Comparison of ENCODE assay signal across 20 cellular contexts in the genomic region with DNA sequence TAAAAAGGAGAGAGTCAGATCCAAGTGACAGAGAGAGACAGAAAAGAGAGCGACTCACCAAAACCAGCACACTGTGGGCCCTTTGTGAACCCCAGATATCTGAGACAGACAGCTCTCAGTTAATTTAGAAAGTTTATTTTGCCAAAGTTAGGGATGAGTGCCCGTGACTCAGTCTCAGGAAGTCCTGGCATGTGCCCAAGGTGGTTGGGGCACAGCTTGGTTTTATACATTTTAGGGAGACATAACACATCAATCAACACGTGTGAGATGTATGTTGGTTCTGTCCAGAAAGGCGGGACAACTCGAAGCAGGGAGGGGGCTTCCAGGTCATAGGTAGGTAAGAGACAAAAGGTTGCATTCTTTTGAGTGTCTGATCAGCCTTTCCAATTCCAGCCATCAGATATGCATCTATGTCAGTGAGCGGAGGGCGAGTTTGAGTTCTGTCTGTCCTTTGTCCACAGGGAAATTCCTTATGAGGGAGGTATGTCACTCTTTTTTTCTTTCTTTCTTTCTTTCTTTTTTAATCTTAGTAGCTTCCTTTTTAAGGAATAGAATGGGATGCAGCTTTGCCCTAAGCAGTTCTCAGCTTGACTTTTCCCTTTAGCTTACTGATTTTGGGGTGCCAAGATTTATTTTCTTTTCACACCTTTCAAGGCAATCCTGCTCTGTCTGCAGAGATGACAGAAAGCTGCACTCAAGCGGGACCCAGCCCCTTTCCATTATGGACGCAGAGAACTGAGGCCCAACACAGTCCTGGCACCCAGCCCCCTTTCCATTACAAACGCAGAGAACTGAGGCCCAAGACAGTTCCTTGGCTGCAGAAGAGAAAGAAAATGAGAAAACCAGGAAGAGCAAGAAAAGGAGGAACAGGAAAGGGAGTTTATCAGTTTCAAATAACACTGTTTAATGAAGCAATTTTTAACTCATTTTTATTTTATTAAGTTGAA. TPM values are rescaled to one million over a fixed set of nuclear protein-coding genes. Genes with fewer than 3 reads are reported as not detected.
DNase-seq lines count a peak whose midpoint lies in the region; ATAC-seq, FAIRE-seq and TF ChIP-seq lines count a peak whose summit lies in the region.
"Had no signal": no experiment of that assay in that cellular context is flagged by ENCODE, and none has a peak within 500 bp of the region (broad histone marks: within the 10 kb centered on the region; RNA-seq: fewer than 3 reads in every experiment).

No MANE protein-coding gene starts in this region.

- H3K27me3 ChIP-seq in BLaER1 treated with 17β-estradiol and CSF1 and Interleukin-3, amounts not matched to agents 10 nM and 100 nM = no peaks in the 10 kb centered on the region
- H3K27me3 ChIP-seq in neuronal stem cell (ENCODE audit: control insufficient read depth in 3 of 3, insufficient read depth in 3 of 3, low read depth in 1 of 3, low read length in 3 of 3) = peaks cover 0 to 4% (median 0%) of the 10 kb centered on the region in 3 experiments
- no peaks in the 10 kb centered on the region for H3K27me3 ChIP-seq in CD4-positive, alpha-beta T cell (ENCODE audit: control insufficient read depth, insufficient read depth, low read length)

- H3K9ac ChIP-seq in BLaER1 treated with 17β-estradiol and CSF1 and Interleukin-3, amounts not matched to agents 10 nM and 100 nM = no peak overlapping the region
- H3K9ac ChIP-seq in neuronal stem cell (ENCODE audit: low read depth, low read length, poor library complexity) = no peak overlapping the region
- no peak overlapping the region for H3K9ac ChIP-seq in kidney (ENCODE audit: low read length in 2 of 2)

- H2BK5ac ChIP-seq in neuronal stem cell (ENCODE audit: low read length) = no peak overlapping the region

- H3K27ac ChIP-seq in BLaER1 treated with 17β-estradiol and CSF1 and Interleukin-3, amounts not matched to agents 10 nM and 100 nM = no peak overlapping the region
- H3K27ac ChIP-seq in neuronal stem cell (replicated peaks; ENCODE audit: low read length) = no peak overlapping the region
- H3K27ac ChIP-seq in kidney (ENCODE audit: low read depth in 2 of 2, low read length in 2 of 2) = no peak overlapping the region
- no peak overlapping the region for H3K27ac ChIP-seq in CD4-positive, alpha-beta T cell (ENCODE audit: low read depth, low read length)

- H3K4me2 ChIP-seq in BLaER1 treated with 17β-estradiol and CSF1 and Interleukin-3, amounts not matched to agents 10 nM and 100 nM = peak overlapping the region; percentile 24 to 66 (median 50); a peak in 21 of 22 replicates
- no peak overlapping the region for H3K4me2 ChIP-seq in neuronal stem cell (ENCODE audit: insufficient read depth, low read length, poor library complexity, severe bottlenecking)

- DNase-seq in RCC 7860 (ENCODE audit: low spot score) = peak; percentile 31
- peak; percentile 3 for DNase-seq in fibroblast of mammary gland (ENCODE audit: low read depth)
- DNase-seq in neuronal stem cell (ENCODE audit: low spot score) = no peak
- DNase-seq in activated T-helper 1 cell treated with anti-CD3 and anti-CD28 coated beads, Interleukin-12 subunit alpha, Interleukin-12 subunit beta, Interleukin-2, Interleukin-4 antibody, amounts not matched to agents 30 ng/mL and 10 ng/mL and 1 ng/mL, durations not matched to agents 14 hours and 24 hours and 36 hours (ENCODE audit: low spot score) = no peak
- DNase-seq in kidney = no peak
- DNase-seq in CD4-positive, alpha-beta T cell = no peak
- DNase-seq: activated CD4-positive, CD25-positive, alpha-beta regulatory T cell; activated effector memory CD4-positive, alpha-beta T cell treated with anti-CD3 and anti-CD28 coated beads, Interleukin-2, amount 50 U/mL, for 16 hours; caudate nucleus; effector CD4-positive, alpha-beta T cell; NCI-H2081 treated with DMSO at 0.1 percent for 48 hours; NCI-H510A; stimulated activated CD4-positive, alpha-beta T cell treated with anti-CD3 and anti-CD28 coated beads, Interleukin-1b, Interleukin-23, amount 100 ng/mL, for 48 hours had no signal

- peak overlapping the region; percentile 93 for H2BK12ac ChIP-seq in neuronal stem cell (ENCODE audit: low read length)

- no peaks in the 10 kb centered on the region for H4K20me1 ChIP-seq in BLaER1 treated with 17β-estradiol and CSF1 and Interleukin-3, amounts not matched to agents 10 nM and 100 nM

- peaks cover 2% of the 10 kb centered on the region for H3K27me3 Mint-ChIP-seq in activated T-helper 1 cell treated with anti-CD3 and anti-CD28 coated beads, Interleukin-12 subunit alpha, Interleukin-12 subunit beta, Interleukin-2, Interleukin-4 antibody, amounts not matched to agents 30 ng/mL and 10 ng/mL and 1 ng/mL, durations not matched to agents 14 hours and 24 hours and 36 hours (ENCODE audit: insufficient read depth)
- no peaks in the 10 kb centered on the region for H3K27me3 Mint-ChIP-seq in CD4-positive, alpha-beta T cell

- no CpG with 5 or more reads among the region's 10 CpGs for WGBS in neuronal stem cell (ENCODE audit: extremely low coverage in 2 of 2, insufficient read length in 2 of 2, insufficient replicate concordance in 1 of 2), 2 donors

- H3K23ac ChIP-seq in neuronal stem cell (ENCODE audit: low read depth, low read length, poor library complexity) = no peak overlapping the region

- CTCF ChIA-PET in CD4-positive, alpha-beta T cell (lab: Charles Lee) = no interaction called here

- H2BK15ac ChIP-seq in neuronal stem cell (ENCODE audit: low read length) = peak overlapping the region; percentile 83

- H3K4me1 Mint-ChIP-seq in activated T-helper 1 cell treated with anti-CD3 and anti-CD28 coated beads, Interleukin-12 subunit alpha, Interleukin-12 subunit beta, Interleukin-2, Interleukin-4 antibody, amounts not matched to agents 30 ng/mL and 10 ng/mL and 1 ng/mL, durations not matched to agents 14 hours and 24 hours and 36 hours (ENCODE audit: low read depth) = no peaks in the 10 kb centered on the region
- H3K4me1 Mint-ChIP-seq in CD4-positive, alpha-beta T cell (ENCODE audit: low read depth) = no peaks in the 10 kb centered on the region

- H3K4me3 ChIP-seq in BLaER1 treated with 17β-estradiol and CSF1 and Interleukin-3, amounts not matched to agents 10 nM and 100 nM = no peak overlapping the region
- H3K4me3 ChIP-seq in fibroblast of mammary gland (ENCODE audit: control insufficient read depth, low read depth, low read length) (no peak overlapping the region), neuronal stem cell (ENCODE audit: low read length in 2 of 2) (no peak overlapping the region), kidney (ENCODE audit: low read length in 2 of 2) (no peak overlapping the region)
- H3K4me3 ChIP-seq: HAP-1 had no signal

- no peak overlapping the region for H3K27ac Mint-ChIP-seq in activated T-helper 1 cell treated with anti-CD3 and anti-CD28 coated beads, Interleukin-12 subunit alpha, Interleukin-12 subunit beta, Interleukin-2, Interleukin-4 antibody, amounts not matched to agents 30 ng/mL and 10 ng/mL and 1 ng/mL, durations not matched to agents 14 hours and 24 hours and 36 hours
- H3K27ac Mint-ChIP-seq in CD4-positive, alpha-beta T cell = no peak overlapping the region
- H3K27ac Mint-ChIP-seq: stimulated activated naive CD8-positive, alpha-beta T cell treated with anti-CD3 and anti-CD28 coated beads, Interleukin-15, Interleukin-2, amounts not matched to agents 100 ng/mL and 50 ng/mL, for 24 hours; T-helper 2 cell treated with Interferon-gamma antibody and Interleukin-4, amounts not matched to agents 5 μg/mL and 100 μg/mL, for 36 hours had no signal

- TF ChIP-seq CTCF in fibroblast of mammary gland (conservative IDR thresholded peaks at IDR 0.05; ENCODE audit: control insufficient read depth, insufficient read depth, low read depth, low read length) (no peak), kidney (IDR thresholded peaks at IDR 0.05; ENCODE audit: borderline replicate concordance, extremely low read depth, insufficient read depth) (no peak)
- no peak for TF ChIP-seq CTCF in CD4-positive, alpha-beta T cell (IDR thresholded peaks at IDR 0.05)

- intact Hi-C loops in activated T-helper 1 cell treated with anti-CD3 and anti-CD28 coated beads, Interleukin-12 subunit alpha, Interleukin-12 subunit beta, Interleukin-2, Interleukin-4 antibody, amounts not matched to agents 30 ng/mL and 10 ng/mL and 1 ng/mL, durations not matched to agents 14 hours and 24 hours and 36 hours (cut with micrococcal nuclease) = no loop called here
- intact Hi-C loops in kidney (cut with DNase I) = no loop called here
- intact Hi-C loops in CD4-positive, alpha-beta T cell (cut with DNase I, micrococcal nuclease) = no loop called here

- no peak for ATAC-seq in GM18517 (IDR thresholded peaks at IDR 0.05; ENCODE audit: unreplicated experiment)
- ATAC-seq in CD4-positive, alpha-beta T cell (ENCODE audit: poor library complexity) = no peak
- ATAC-seq: sciatic nerve had no signal

- H2BK120ac ChIP-seq in neuronal stem cell (ENCODE audit: low read depth, low read length) = no peak overlapping the region

- peak; percentile 70 for FAIRE-seq in RCC 7860 (lab: Jason Lieb, UNC)
- no peak for FAIRE-seq in kidney (lab: Jason Lieb, UNC)
- FAIRE-seq: islet of Langerhans had no signal

- peak overlapping the region; percentile 45 for H3K18ac ChIP-seq in neuronal stem cell (ENCODE audit: low read length)

- H3K4me1 ChIP-seq in BLaER1 treated with 17β-estradiol and CSF1 and Interleukin-3, amounts not matched to agents 10 nM and 100 nM = peaks cover 10 to 17% (median 14%) of the 10 kb centered on the region in 10 experiments
- H3K4me1 ChIP-seq in neuronal stem cell (ENCODE audit: control insufficient read depth in 2 of 2, insufficient read depth in 1 of 2, low read depth in 1 of 2, low read length in 2 of 2) (peaks cover 10 to 16% of the 10 kb centered on the region in 2 donors), kidney (ENCODE audit: control insufficient read depth in 1 of 2, insufficient read depth in 1 of 2, low read depth in 1 of 2, low read length in 2 of 2) (peaks cover 0 to 8% of the 10 kb centered on the region in 2 donors)
- H3K4me1 ChIP-seq: HAP-1 had no signal

- H3K36me3 Mint-ChIP-seq in activated T-helper 1 cell treated with anti-CD3 and anti-CD28 coated beads, Interleukin-12 subunit alpha, Interleukin-12 subunit beta, Interleukin-2, Interleukin-4 antibody, amounts not matched to agents 30 ng/mL and 10 ng/mL and 1 ng/mL, durations not matched to agents 14 hours and 24 hours and 36 hours (ENCODE audit: low read depth) = no peaks in the 10 kb centered on the region
- H3K36me3 Mint-ChIP-seq in CD4-positive, alpha-beta T cell (ENCODE audit: low read depth) = no peaks in the 10 kb centered on the region

- no peak overlapping the region for H3K4me3 Mint-ChIP-seq in activated T-helper 1 cell treated with anti-CD3 and anti-CD28 coated beads, Interleukin-12 subunit alpha, Interleukin-12 subunit beta, Interleukin-2, Interleukin-4 antibody, amounts not matched to agents 30 ng/mL and 10 ng/mL and 1 ng/mL, durations not matched to agents 14 hours and 24 hours and 36 hours
- H3K4me3 Mint-ChIP-seq in CD4-positive, alpha-beta T cell = no peak overlapping the region
- H3K4me3 Mint-ChIP-seq: stimulated activated naive CD8-positive, alpha-beta T cell treated with anti-CD3 and anti-CD28 coated beads, Interleukin-15, Interleukin-2, amounts not matched to agents 100 ng/mL and 50 ng/mL, for 24 hours; T-helper 2 cell treated with Interferon-gamma antibody and Interleukin-4, amounts not matched to agents 5 μg/mL and 100 μg/mL, for 36 hours had no signal

- H3K14ac ChIP-seq in neuronal stem cell (ENCODE audit: low read length) = no peak overlapping the region

- peaks cover 0 to 4% (median 0%) of the 10 kb centered on the region in 11 experiments; a peak in 1 of 22 replicates for H3K9me3 ChIP-seq in BLaER1 treated with 17β-estradiol and CSF1 and Interleukin-3, amounts not matched to agents 10 nM and 100 nM (replicated peaks in 1 of 11)
- no peaks in the 10 kb centered on the region for H3K9me3 ChIP-seq in neuronal stem cell (replicated peaks in 1 of 2; ENCODE audit: control insufficient read depth in 2 of 2, insufficient read depth in 1 of 2, low read depth in 1 of 2, low read length in 2 of 2)
- H3K9me3 ChIP-seq in kidney (ENCODE audit: control insufficient read depth in 1 of 2, low read length in 2 of 2) = no peaks in the 10 kb centered on the region
- H3K9me3 ChIP-seq in CD4-positive, alpha-beta T cell (ENCODE audit: control insufficient read depth, low read length) = no peaks in the 10 kb centered on the region
- H3K9me3 ChIP-seq: HAP-1 had no signal

- no peak overlapping the region for H2AK5ac ChIP-seq in neuronal stem cell (ENCODE audit: low read depth, low read length)

- H3K4ac ChIP-seq in neuronal stem cell (ENCODE audit: low read length) = no peak overlapping the region

- no peaks in the 10 kb centered on the region for H3K36me3 ChIP-seq in BLaER1 treated with 17β-estradiol and CSF1 and Interleukin-3, amounts not matched to agents 10 nM and 100 nM
- H3K36me3 ChIP-seq in neuronal stem cell (replicated peaks in 1 of 2; ENCODE audit: control insufficient read depth in 2 of 2, insufficient read depth in 2 of 2, low read length in 2 of 2) (no peaks in the 10 kb centered on the region), kidney (ENCODE audit: control insufficient read depth in 1 of 2, insufficient read depth in 2 of 2, low read length in 2 of 2) (no peaks in the 10 kb centered on the region)
- H3K36me3 ChIP-seq: HAP-1 had no signal

- no peak overlapping the region for H4K8ac ChIP-seq in neuronal stem cell (ENCODE audit: low read depth, low read length)

- H3K79me1 ChIP-seq in neuronal stem cell (ENCODE audit: low read depth, low read length) = no peaks in the 10 kb centered on the region

- H2AFZ ChIP-seq in neuronal stem cell (ENCODE audit: low read length) = no peak overlapping the region

- H3K9me3 Mint-ChIP-seq in activated T-helper 1 cell treated with anti-CD3 and anti-CD28 coated beads, Interleukin-12 subunit alpha, Interleukin-12 subunit beta, Interleukin-2, Interleukin-4 antibody, amounts not matched to agents 30 ng/mL and 10 ng/mL and 1 ng/mL, durations not matched to agents 14 hours and 24 hours and 36 hours = no peaks in the 10 kb centered on the region
- no peaks in the 10 kb centered on the region for H3K9me3 Mint-ChIP-seq in CD4-positive, alpha-beta T cell
- H3K9me3 Mint-ChIP-seq: stimulated activated naive CD8-positive, alpha-beta T cell treated with anti-CD3 and anti-CD28 coated beads, Interleukin-15, Interleukin-2, amounts not matched to agents 100 ng/mL and 50 ng/mL, for 24 hours; T-helper 2 cell treated with Interferon-gamma antibody and Interleukin-4, amounts not matched to agents 5 μg/mL and 100 μg/mL, for 36 hours had no signal

- POLR2A ChIA-PET in CD4-positive, alpha-beta T cell (lab: Charles Lee) = no interaction called here

- H4K91ac ChIP-seq in neuronal stem cell (ENCODE audit: low read depth, low read length, poor library complexity) = no peak overlapping the region

RNA-seq across cellular contexts. Expression of a gene that starts 37.1 kb away (rescaled TPM):
- 22.9 TPM for polyA plus RNA-seq in neuronal stem cell (2013, experiment 1 of 2)
- 23.4 TPM for polyA plus RNA-seq in neuronal stem cell (2013, experiment 2 of 2)
- total RNA-seq in activated T-helper 1 cell treated with anti-CD3 and anti-CD28 coated beads, Interleukin-12 subunit alpha, Interleukin-12 subunit beta, Interleukin-2, Interleukin-4 antibody, amounts not matched to agents 30 ng/mL and 10 ng/mL and 1 ng/mL, durations not matched to agents 14 hours and 24 hours and 36 hours = 90.4 and 97.8 TPM in 2 replicates
- 212 TPM for total RNA-seq in kidney
- 4.9 TPM for polyA plus RNA-seq in kidney (ENCODE audit: insufficient read depth, low read depth, low replicate concordance)
- total RNA-seq in CD4-positive, alpha-beta T cell = 10 to 100 TPM; 56.7 to 66.8 TPM

Comparison
In these comparisons a context has a peak if more than half of its experiments do, and no peak if none do; other contexts are left out.
1. DNase-seq: peak in RCC 7860 (single experiment) and fibroblast of mammary gland (single experiment); none in neuronal stem cell (single experiment), activated T-helper 1 cell treated with anti-CD3 and anti-CD28 coated beads, Interleukin-12 subunit alpha, Interleukin-12 subunit beta, Interleukin-2, Interleukin-4 antibody, amounts not matched to agents 30 ng/mL and 10 ng/mL and 1 ng/mL, durations not matched to agents 14 hours and 24 hours and 36 hours (single experiment), kidney (single experiment) and CD4-positive, alpha-beta T cell (0 of 10).